Comparison of ENCODE assay signal across 1 cellular context in genomic region chr19:49949735-49950589, GRCh38.
TF ChIP-seq lines count a peak whose summit lies in the region.

No MANE protein-coding gene starts in this region.

TF ChIP-seq in GM12878, 131 proteins besides CTCF, POLR2A, EP300 and RAD21:
- TF ChIP-seq ZNF24 (IDR thresholded peaks at IDR 0.05): peak; percentile 53; the same call in 1 of the 2 replicates
- no peak for TF ChIP-seq NRF1 (conservative IDR thresholded peaks at IDR 0.05; ENCODE audit: low read depth, low read length)
- TF ChIP-seq REST (IDR thresholded peaks at IDR 0.05; ENCODE audit: low read depth, low read length): no peak
- TF ChIP-seq SPI1 (IDR thresholded peaks at IDR 0.05; ENCODE audit: borderline replicate concordance, insufficient read depth, low read depth, low read length): no peak
